Comparison of ENCODE assay signal across 8 cellular contexts in genomic region chr2:152573168-152573567, GRCh38.
DNase-seq lines count a peak whose midpoint lies in the region; ATAC-seq and TF ChIP-seq lines count a peak whose summit lies in the region.

No MANE protein-coding gene starts in this region.

- no peaks in the 10 kb centered on the region for H3K36me3 Mint-ChIP-seq in activated CD4-positive, alpha-beta T cell treated with anti-CD3 and anti-CD28 coated beads, Interleukin-2, amount 10 ng/mL, durations not matched to agents 7 days and 5 days (ENCODE audit: low read depth)
- no peaks in the 10 kb centered on the region for H3K36me3 Mint-ChIP-seq in Calu3 (ENCODE audit: insufficient read depth, unreplicated experiment)

- H3K27ac ChIP-seq in colonic mucosa = no peak overlapping the region

- no peaks in the 10 kb centered on the region for H3K9me3 Mint-ChIP-seq in activated CD4-positive, alpha-beta T cell treated with anti-CD3 and anti-CD28 coated beads, Interleukin-2, amount 10 ng/mL, durations not matched to agents 7 days and 5 days
- H3K9me3 Mint-ChIP-seq in Calu3 (ENCODE audit: low read depth, unreplicated experiment) = no peaks in the 10 kb centered on the region

- CTCF ChIA-PET in activated CD4-positive, alpha-beta T cell treated with anti-CD3 and anti-CD28 coated beads, Interleukin-2, amount 10 ng/mL, durations not matched to agents 7 days and 5 days (lab: Charles Lee) = interaction anchor here (0.9 to 1.1 kb wide), 4 partner anchors 13 to 63 kb away, joined by 3 to 4 read pairs (median 3); no protein-coding TSS in a partner anchor
- CTCF ChIA-PET in Calu3 (lab: Charles Lee) = no interaction called here

- no peak for TF ChIP-seq CTCF in colonic mucosa (IDR thresholded peaks at IDR 0.05)
- TF ChIP-seq CTCF in Calu3 (IDR thresholded peaks at IDR 0.05; ENCODE audit: unreplicated experiment) = no peak

- DNase-seq in CD1c-positive myeloid dendritic cell (ENCODE audit: extremely low spot score) (peak; percentile 93), germinal center (ENCODE audit: low spot score) (peak; percentile 6), colonic mucosa (no peak), Calu3 (no peak)
- DNase-seq in activated CD4-positive, alpha-beta T cell treated with anti-CD3 and anti-CD28 coated beads, Interleukin-2, amount 10 ng/mL, durations not matched to agents 7 days and 5 days = peak; percentile 23
- peak; percentile 4 to 26 for DNase-seq in stimulated activated CD8-positive, alpha-beta memory T cell treated with anti-CD3 and anti-CD28 coated beads, Interleukin-2, amount 100 ng/mL, for 48 hours (ENCODE audit: low read depth in 2 of 2)

- no peak overlapping the region for H3K9ac ChIP-seq in colonic mucosa (ENCODE audit: low read depth in 2 of 2, low read length in 2 of 2)

- no peak overlapping the region for H3K4me3 ChIP-seq in colonic mucosa

- H3K27ac Mint-ChIP-seq in activated CD4-positive, alpha-beta T cell treated with anti-CD3 and anti-CD28 coated beads, Interleukin-2, amount 10 ng/mL, durations not matched to agents 7 days and 5 days = no peak overlapping the region
- H3K27ac Mint-ChIP-seq in Calu3 (ENCODE audit: unreplicated experiment) = no peak overlapping the region

- no peak overlapping the region for H3K4me3 Mint-ChIP-seq in activated CD4-positive, alpha-beta T cell treated with anti-CD3 and anti-CD28 coated beads, Interleukin-2, amount 10 ng/mL, durations not matched to agents 7 days and 5 days
- H3K4me3 Mint-ChIP-seq in Calu3 (ENCODE audit: low read depth, unreplicated experiment) = no peak overlapping the region

- no peaks in the 10 kb centered on the region for H3K36me3 ChIP-seq in colonic mucosa

- no peaks in the 10 kb centered on the region for H3K4me1 ChIP-seq in colonic mucosa

- intact Hi-C loops in colonic mucosa (cut with DNase I) (no loop called here), Calu3 (cut with micrococcal nuclease; ENCODE audit: unreplicated experiment) (no loop called here)

- ATAC-seq in GM19438 (IDR thresholded peaks at IDR 0.05; ENCODE audit: low read depth, unreplicated experiment) (peak; percentile 70), HG03460 (IDR thresholded peaks at IDR 0.05; ENCODE audit: unreplicated experiment) (peak; percentile 88)

- POLR2A ChIA-PET in activated CD4-positive, alpha-beta T cell treated with anti-CD3 and anti-CD28 coated beads, Interleukin-2, amount 10 ng/mL, durations not matched to agents 7 days and 5 days (lab: Charles Lee) = no interaction called here

- peaks cover 2% of the 10 kb centered on the region for H3K27me3 Mint-ChIP-seq in activated CD4-positive, alpha-beta T cell treated with anti-CD3 and anti-CD28 coated beads, Interleukin-2, amount 10 ng/mL, durations not matched to agents 7 days and 5 days
- no peaks in the 10 kb centered on the region for H3K27me3 Mint-ChIP-seq in Calu3 (ENCODE audit: unreplicated experiment)

- H3K9me3 ChIP-seq in colonic mucosa = no peaks in the 10 kb centered on the region

- peaks cover 6% of the 10 kb centered on the region for H3K4me1 Mint-ChIP-seq in activated CD4-positive, alpha-beta T cell treated with anti-CD3 and anti-CD28 coated beads, Interleukin-2, amount 10 ng/mL, durations not matched to agents 7 days and 5 days
- no peaks in the 10 kb centered on the region for H3K4me1 Mint-ChIP-seq in Calu3 (ENCODE audit: low read depth, unreplicated experiment)

- no TSS peak for BruUV-seq in Calu3 (replicated peaks; lab: Mats Ljungman, UMichigan)

- no peaks in the 10 kb centered on the region for H3K27me3 ChIP-seq in colonic mucosa

Comparison
In these comparisons a context has a peak if more than half of its experiments do, and no peak if none do; other contexts are left out.
1. DNase-seq: peak in CD1c-positive myeloid dendritic cell (single experiment), activated CD4-positive, alpha-beta T cell treated with anti-CD3 and anti-CD28 coated beads, Interleukin-2, amount 10 ng/mL, durations not matched to agents 7 days and 5 days (single experiment), germinal center (single experiment) and stimulated activated CD8-positive, alpha-beta memory T cell treated with anti-CD3 and anti-CD28 coated beads, Interleukin-2, amount 100 ng/mL, for 48 hours (2 of 2); none in colonic mucosa (single experiment) and Calu3 (single experiment).